ENCODE assay signal across 1 cellular context in genomic region chr12:12736759-12737676, GRCh38.
TF ChIP-seq lines count a peak whose summit lies in the region.

No MANE protein-coding gene starts in this region.

TF ChIP-seq in endothelial cell of umbilical vein, 7 proteins besides CTCF, POLR2A, EP300 and RAD21:
- TF ChIP-seq EZH2 (IDR thresholded peaks at IDR 0.05; ENCODE audit: borderline replicate concordance, low read depth, low read length, severe bottlenecking) (no peak), MAX (IDR thresholded peaks at IDR 0.05; ENCODE audit: insufficient read depth, insufficient read length) (no peak), MYC (IDR thresholded peaks at IDR 0.05; ENCODE audit: low read depth, low read length) (no peak), POLR2AphosphoS5 (IDR thresholded peaks at IDR 0.05; ENCODE audit: insufficient read depth, low read depth, low read length) (no peak), JUN (IDR thresholded peaks at IDR 0.05; ENCODE audit: borderline replicate concordance, insufficient read depth, insufficient read length, low read depth) (no peak), FOS (IDR thresholded peaks at IDR 0.05; ENCODE audit: borderline replicate concordance, insufficient read depth, low read length) (no peak), GATA2 (IDR thresholded peaks at IDR 0.05; ENCODE audit: insufficient read depth, insufficient read length, low read depth, low read length) (no peak)
